In the genomic region with DNA sequence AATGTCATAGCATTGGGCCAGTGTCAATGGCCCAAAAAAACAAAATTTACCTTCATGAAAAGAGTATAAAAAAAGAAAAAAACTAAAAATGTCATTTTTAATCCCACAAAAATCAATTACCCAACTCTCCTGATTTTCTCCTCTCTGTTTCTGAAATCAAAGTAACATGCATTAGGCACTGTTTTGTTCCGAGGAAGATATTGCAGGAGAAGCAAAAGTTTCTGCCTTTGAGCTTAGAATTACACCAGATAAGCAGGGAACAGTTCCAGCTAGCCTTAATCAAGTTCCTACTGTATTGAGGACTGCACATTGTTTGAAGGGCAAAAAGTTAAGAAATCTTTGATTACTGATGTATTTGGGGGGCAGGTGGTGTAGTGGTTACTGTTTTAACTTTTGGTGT, we compare ENCODE assay signal across 10 cellular contexts. TPM values are rescaled to one million over a fixed set of nuclear protein-coding genes. Genes with fewer than 3 reads are reported as not detected.
DNase-seq lines count a peak whose midpoint lies in the region; ATAC-seq and TF ChIP-seq lines count a peak whose summit lies in the region.
"Had no signal": no experiment of that assay in that cellular context is flagged by ENCODE, and none has a peak within 500 bp of the region (broad histone marks: within the 10 kb centered on the region; RNA-seq: fewer than 3 reads in every experiment).

No MANE protein-coding gene starts in this region.

- no peak overlapping the region for H3K27ac Mint-ChIP-seq in activated CD4-positive, alpha-beta T cell treated with anti-CD3 and anti-CD28 coated beads, Interleukin-2, amount 10 ng/mL, durations not matched to agents 7 days and 5 days

- H3K27me3 ChIP-seq in WERI-Rb-1 (ENCODE audit: insufficient read depth, low read depth, severe bottlenecking): no peaks in the 10 kb centered on the region
- peaks cover 4% of the 10 kb centered on the region for H3K27me3 ChIP-seq in iPS-15b (ENCODE audit: control insufficient read depth, insufficient read depth, low read length)
- no peaks in the 10 kb centered on the region for H3K27me3 ChIP-seq in stomach smooth muscle (ENCODE audit: control insufficient read depth in 1 of 2, insufficient read depth in 2 of 2, low read length in 2 of 2)
- H3K27me3 ChIP-seq in adrenal gland: no peaks in the 10 kb centered on the region
- H3K27me3 ChIP-seq: upper lobe of left lung had no signal

- no peak for TF ChIP-seq POLR2A in adrenal gland (IDR thresholded peaks at IDR 0.05)

- CTCF ChIA-PET in activated CD4-positive, alpha-beta T cell treated with anti-CD3 and anti-CD28 coated beads, Interleukin-2, amount 10 ng/mL, durations not matched to agents 7 days and 5 days (lab: Charles Lee): interaction anchor here (0.7 to 1.6 kb wide), 4 partner anchors 16 to 33 kb away, joined by 3 to 5 read pairs (median 4); no protein-coding TSS in a partner anchor

- ATAC-seq in HG03460 (IDR thresholded peaks at IDR 0.05; ENCODE audit: unreplicated experiment): no peak

- H3K27ac ChIP-seq in WERI-Rb-1 (no peak overlapping the region), stomach smooth muscle (ENCODE audit: low read length) (no peak overlapping the region), adrenal gland (no peak overlapping the region)

- DNase-seq in activated CD4-positive, alpha-beta T cell treated with anti-CD3 and anti-CD28 coated beads, Interleukin-2, amount 10 ng/mL, durations not matched to agents 7 days and 5 days: no peak
- DNase-seq in activated CD4-positive, alpha-beta T cell treated with anti-CD3 and anti-CD28 coated beads for 48 hours: no peak
- DNase-seq in WERI-Rb-1: no peak
- DNase-seq in adrenal gland: no peak
- DNase-seq in MV-4-11 (lab: John Stamatoyannopoulos, UW): no peak
- DNase-seq: activated CD8-positive, alpha-beta memory T cell treated with anti-CD3 and anti-CD28 coated beads for 24 hours had no signal

- TF ChIP-seq CTCF in WERI-Rb-1 (IDR thresholded peaks at IDR 0.05; ENCODE audit: low read depth, low read length) (no peak), adrenal gland (IDR thresholded peaks at IDR 0.05) (no peak)

- H3K9me3 ChIP-seq in WERI-Rb-1 (ENCODE audit: severe bottlenecking) (no peaks in the 10 kb centered on the region), iPS-15b (ENCODE audit: control insufficient read depth, insufficient read depth, low read length) (no peaks in the 10 kb centered on the region), stomach smooth muscle (ENCODE audit: control insufficient read depth in 2 of 2, low read length in 2 of 2) (no peaks in the 10 kb centered on the region), adrenal gland (replicated peaks in 1 of 3) (no peaks in the 10 kb centered on the region)
- H3K9me3 ChIP-seq: upper lobe of left lung had no signal

- H3K36me3 ChIP-seq in WERI-Rb-1 (peaks cover 20% of the 10 kb centered on the region), iPS-15b (ENCODE audit: control insufficient read depth, insufficient read depth, low read length) (no peaks in the 10 kb centered on the region), stomach smooth muscle (ENCODE audit: control insufficient read depth in 2 of 2, insufficient read depth in 2 of 2, low read length in 2 of 2) (no peaks in the 10 kb centered on the region), adrenal gland (replicated peaks in 1 of 2) (no peaks in the 10 kb centered on the region)
- H3K36me3 ChIP-seq: upper lobe of left lung had no signal

- POLR2A ChIA-PET in activated CD4-positive, alpha-beta T cell treated with anti-CD3 and anti-CD28 coated beads, Interleukin-2, amount 10 ng/mL, durations not matched to agents 7 days and 5 days (lab: Charles Lee): no interaction called here

- H3K27me3 Mint-ChIP-seq in activated CD4-positive, alpha-beta T cell treated with anti-CD3 and anti-CD28 coated beads, Interleukin-2, amount 10 ng/mL, durations not matched to agents 7 days and 5 days: peaks cover 8% of the 10 kb centered on the region

- H3K4me1 ChIP-seq in iPS-15b (ENCODE audit: control insufficient read depth, insufficient read depth, low read length) (peaks cover 3% of the 10 kb centered on the region), stomach smooth muscle (ENCODE audit: control insufficient read depth, insufficient read depth, low read length) (peaks cover 3% of the 10 kb centered on the region), adrenal gland (replicated peaks in 1 of 2) (peaks cover 9 to 28% of the 10 kb centered on the region in 2 donors)

- no peak overlapping the region for H3K9ac ChIP-seq in iPS-15b (ENCODE audit: low read depth, low read length)
- peak overlapping the region; percentile 31 to 89 for H3K9ac ChIP-seq in stomach smooth muscle (ENCODE audit: low read length in 2 of 2)

- H3K4me1 Mint-ChIP-seq in activated CD4-positive, alpha-beta T cell treated with anti-CD3 and anti-CD28 coated beads, Interleukin-2, amount 10 ng/mL, durations not matched to agents 7 days and 5 days: peaks cover 30% of the 10 kb centered on the region

- intact Hi-C loops in adrenal gland (cut with DNase I): no loop called here

- 0 to 5% (median 0%) methylated on average over 1 of the region's 1 CpG for WGBS in adrenal gland, 4 donors

- no peaks in the 10 kb centered on the region for H3K9me3 Mint-ChIP-seq in activated CD4-positive, alpha-beta T cell treated with anti-CD3 and anti-CD28 coated beads, Interleukin-2, amount 10 ng/mL, durations not matched to agents 7 days and 5 days

- H3K4me3 ChIP-seq in WERI-Rb-1 (ENCODE audit: low read depth, low read length) (peak overlapping the region; percentile 68), iPS-15b (ENCODE audit: low read depth, low read length) (peak overlapping the region; percentile 86), stomach smooth muscle (ENCODE audit: low read length in 2 of 2) (peak overlapping the region; percentile 81 to 97), adrenal gland (peak overlapping the region in 1 of 4 donors; percentile 100)

- peak overlapping the region; percentile 83 for H3K4me3 Mint-ChIP-seq in activated CD4-positive, alpha-beta T cell treated with anti-CD3 and anti-CD28 coated beads, Interleukin-2, amount 10 ng/mL, durations not matched to agents 7 days and 5 days

- peaks cover 21% of the 10 kb centered on the region for H3K36me3 Mint-ChIP-seq in activated CD4-positive, alpha-beta T cell treated with anti-CD3 and anti-CD28 coated beads, Interleukin-2, amount 10 ng/mL, durations not matched to agents 7 days and 5 days (ENCODE audit: low read depth)

RNA-seq across cellular contexts. Expression of gene PRKAA1, which starts 1.1 kb away (rescaled TPM):
- 10 to 100 TPM; 71.3 to 84.1 TPM for total RNA-seq in activated CD4-positive, alpha-beta T cell treated with anti-CD3 and anti-CD28 coated beads, Interleukin-2, amount 10 ng/mL, durations not matched to agents 7 days and 5 days
- total RNA-seq in adrenal gland: 100 to 1,000 TPM in 1 of 8 donors, 10 to 100 TPM in 7; 42.5 to 100 (median 62.4) TPM
- 10 to 100 TPM; 19.5 to 58.3 (median 21.4) TPM for polyA plus RNA-seq in adrenal gland

RNA-seq across cellular contexts. Expression of gene RPL37, which starts 35.8 kb away (rescaled TPM):
- total RNA-seq in activated CD4-positive, alpha-beta T cell treated with anti-CD3 and anti-CD28 coated beads, Interleukin-2, amount 10 ng/mL, durations not matched to agents 7 days and 5 days: 1,000 to 10,000 TPM; 1,565 to 1,761 TPM
- total RNA-seq in adrenal gland: 1,000 to 10,000 TPM in 2 of 8 donors, 100 to 1,000 TPM in 6; 171 to 1,070 (median 566) TPM
- polyA plus RNA-seq in adrenal gland: 1,000 to 10,000 TPM; 1,448 to 3,068 (median 1,451) TPM

RNA-seq across cellular contexts. Expression of gene CARD6, which starts 41.9 kb away (rescaled TPM):
- 1 to 10 TPM; 5.0 to 5.2 TPM for total RNA-seq in activated CD4-positive, alpha-beta T cell treated with anti-CD3 and anti-CD28 coated beads, Interleukin-2, amount 10 ng/mL, durations not matched to agents 7 days and 5 days
- 10 to 100 TPM; 15.5 to 33.1 (median 28.4) TPM for total RNA-seq in adrenal gland
- 10 to 100 TPM in 1 of 3 donors, 1 to 10 TPM in 2; 6.5 to 18.9 (median 9.9) TPM for polyA plus RNA-seq in adrenal gland

RNA-seq across cellular contexts. Expression of gene TTC33, which starts 43.5 kb away (rescaled TPM):
- 10 to 100 TPM; 16.2 to 16.8 TPM for total RNA-seq in activated CD4-positive, alpha-beta T cell treated with anti-CD3 and anti-CD28 coated beads, Interleukin-2, amount 10 ng/mL, durations not matched to agents 7 days and 5 days
- total RNA-seq in adrenal gland: 10 to 100 TPM in 6 of 8 donors, 1 to 10 TPM in 2; 5.9 to 26.4 (median 15.3) TPM
- 10 to 100 TPM in 1 of 3 donors, 1 to 10 TPM in 2; 5.8 to 19.6 (median 7.6) TPM for polyA plus RNA-seq in adrenal gland
